1 cellular context compared by ENCODE assay signal in genomic region chr2:98445708-98446577, GRCh38.
A peak's percentile ranks its signal among the peaks of the same experiment; 100 is the strongest.
TF ChIP-seq lines count a peak whose summit lies in the region.

No MANE protein-coding gene starts in this region.

TF ChIP-seq in GM12878, 131 proteins besides CTCF, POLR2A, EP300 and RAD21 (continued from another document):
- TF ChIP-seq RELB (IDR thresholded peaks at IDR 0.05; ENCODE audit: low read depth) (no peak), NR2C2 (IDR thresholded peaks at IDR 0.05; ENCODE audit: borderline replicate concordance, control insufficient read depth, insufficient read length, low read depth) (no peak), RB1 (IDR thresholded peaks at IDR 0.05; ENCODE audit: borderline replicate concordance) (no peak), NKRF (conservative IDR thresholded peaks at IDR 0.05) (peak; percentile 48), ZNF24 (IDR thresholded peaks at IDR 0.05) (no peak), STAT3 (IDR thresholded peaks at IDR 0.05; ENCODE audit: low read depth, low read length) (0 out of 2 replicates have a peak, but pooled peaks have one; percentile 43), BMI1 (IDR thresholded peaks at IDR 0.05; ENCODE audit: borderline replicate concordance) (no peak), TAF1 (IDR thresholded peaks at IDR 0.05; ENCODE audit: borderline replicate concordance, low read depth, low read length) (0 out of 2 replicates have a peak, but pooled peaks have one; percentile 27), SMC3 (IDR thresholded peaks at IDR 0.05; ENCODE audit: borderline replicate concordance, low read length) (peak; percentile 8; the same call in 1 of the 2 replicates), BHLHE40 (IDR thresholded peaks at IDR 0.05; ENCODE audit: borderline replicate concordance in 1 of 2, low read depth in 2 of 2, low read length in 1 of 2) (peak in 1 of 2 experiments; percentile 27; a peak in 1 of 4 replicates), HCFC1 (IDR thresholded peaks at IDR 0.05; ENCODE audit: low read length) (no peak), MYC (IDR thresholded peaks at IDR 0.05; ENCODE audit: insufficient read depth, insufficient read length, insufficient replicate concordance, low read length, severe bottlenecking) (no peak), CREM (IDR thresholded peaks at IDR 0.05; ENCODE audit: low read depth) (no peak)
